35 cellular contexts compared by ENCODE assay signal in genomic region chr6:13577926-13578325, GRCh38.
"Had no signal": no experiment of that assay in that cellular context is flagged by ENCODE, and none has a peak within 500 bp of the region (broad histone marks: within the 10 kb centered on the region; RNA-seq: fewer than 3 reads in every experiment).

No MANE protein-coding gene starts in this region.

- H3K27me3 ChIP-seq: ascending aorta, body of pancreas, brain microvascular endothelial cell, breast epithelium had no signal

- H3K4me3 Mint-ChIP-seq: activated B cell treated with CpG ODN at 0.5 μM for 24 hours; activated CD4-positive, alpha-beta memory T cell treated with anti-CD3 and anti-CD28 coated beads, Interleukin-2, amount 10 ng/mL, durations not matched to agents 7 days and 5 days; activated CD4-positive, alpha-beta T cell treated with anti-CD3 and anti-CD28 coated beads for 36 hours; activated CD4-positive, alpha-beta T cell treated with anti-CD3 and anti-CD28 coated beads, Interleukin-2, amount 10 ng/mL, durations not matched to agents 7 days and 5 days; activated CD8-positive, alpha-beta memory T cell treated with anti-CD3 and anti-CD28 coated beads, Interleukin-2, amount 10 ng/mL, durations not matched to agents 7 days and 5 days; activated CD8-positive, alpha-beta T cell treated with anti-CD3 and anti-CD28 coated beads, Interleukin-2, amount 10 ng/mL, durations not matched to agents 7 days and 5 days; activated naive CD4-positive, alpha-beta T cell treated with anti-CD3 and anti-CD28 coated beads, Interleukin-2, amount 10 ng/mL, durations not matched to agents 7 days and 5 days; activated naive CD4-positive, alpha-beta T cell treated with anti-CD3 and anti-CD28 coated beads, Interleukin-2, amount 50 U/mL, for 24 hours; activated naive CD8-positive, alpha-beta T cell; activated naive CD8-positive, alpha-beta T cell treated with anti-CD3 and anti-CD28 coated beads, Interleukin-2, amount 10 ng/mL, durations not matched to agents 7 days and 5 days; activated naive CD8-positive, alpha-beta T cell treated with anti-CD3 and anti-CD28 coated beads, Interleukin-2, amount 50 U/mL, for 24 hours; activated T-cell treated with anti-CD3 and anti-CD28 coated beads, Interleukin-2, amount 50 U/mL, for 24 hours; T-helper 1 cell treated with Interleukin-12 subunit alpha and Interleukin-12 subunit beta and Interleukin-4 antibody, amounts not matched to agents 30 μg/mL and 1 μg/mL, for 36 hours; T-helper 2 cell treated with Interferon-gamma antibody and Interleukin-4, amounts not matched to agents 5 μg/mL and 100 μg/mL, for 36 hours had no signal

- H3K4me1 ChIP-seq: breast epithelium had no signal

- H3K27ac Mint-ChIP-seq: activated B cell treated with CpG ODN at 0.5 μM for 24 hours; activated CD4-positive, alpha-beta memory T cell treated with anti-CD3 and anti-CD28 coated beads, Interleukin-2, amount 10 ng/mL, durations not matched to agents 7 days and 5 days; activated CD4-positive, alpha-beta T cell treated with anti-CD3 and anti-CD28 coated beads for 36 hours; activated CD4-positive, alpha-beta T cell treated with anti-CD3 and anti-CD28 coated beads, Interleukin-2, amount 10 ng/mL, durations not matched to agents 7 days and 5 days; activated CD8-positive, alpha-beta memory T cell treated with anti-CD3 and anti-CD28 coated beads, Interleukin-2, amount 10 ng/mL, durations not matched to agents 7 days and 5 days; activated CD8-positive, alpha-beta T cell treated with anti-CD3 and anti-CD28 coated beads, Interleukin-2, amount 10 ng/mL, durations not matched to agents 7 days and 5 days; activated naive CD4-positive, alpha-beta T cell treated with anti-CD3 and anti-CD28 coated beads, Interleukin-2, amount 10 ng/mL, durations not matched to agents 7 days and 5 days; activated naive CD4-positive, alpha-beta T cell treated with anti-CD3 and anti-CD28 coated beads, Interleukin-2, amount 50 U/mL, for 24 hours; activated naive CD8-positive, alpha-beta T cell; activated naive CD8-positive, alpha-beta T cell treated with anti-CD3 and anti-CD28 coated beads, Interleukin-2, amount 10 ng/mL, durations not matched to agents 7 days and 5 days; activated naive CD8-positive, alpha-beta T cell treated with anti-CD3 and anti-CD28 coated beads, Interleukin-2, amount 50 U/mL, for 24 hours; activated T-cell treated with anti-CD3 and anti-CD28 coated beads, Interleukin-2, amount 50 U/mL, for 24 hours; activated T-helper 2 cell treated with anti-CD3 and anti-CD28 coated beads, Interferon-gamma antibody, Interleukin-2, Interleukin-4, amounts not matched to agents 10 μg/mL and 5 μg/mL and 100 μg/mL, durations not matched to agents 14 hours and 24 hours and 36 hours; T-helper 1 cell treated with Interleukin-12 subunit alpha and Interleukin-12 subunit beta and Interleukin-4 antibody, amounts not matched to agents 30 μg/mL and 1 μg/mL, for 36 hours; T-helper 2 cell treated with Interferon-gamma antibody and Interleukin-4, amounts not matched to agents 5 μg/mL and 100 μg/mL, for 36 hours had no signal

- DNase-seq: activated B cell treated with CpG ODN at 0.5 μM for 24 hours; activated CD4-positive, alpha-beta memory T cell treated with anti-CD3 and anti-CD28 coated beads, Interleukin-2, amount 10 ng/mL, durations not matched to agents 7 days and 5 days; activated CD4-positive, alpha-beta T cell treated with anti-CD3 and anti-CD28 coated beads for 36 hours; activated CD4-positive, alpha-beta T cell treated with anti-CD3 and anti-CD28 coated beads for 48 hours; activated CD4-positive, alpha-beta T cell treated with anti-CD3 and anti-CD28 coated beads, Interleukin-2, amount 10 ng/mL, durations not matched to agents 7 days and 5 days; activated CD4-positive, alpha-beta T cell treated with anti-CD3 and anti-CD28 coated beads, Interleukin-2, amount 50 U/mL, for 48 hours; activated CD4-positive, CD25-positive, alpha-beta regulatory T cell treated with anti-CD3 and anti-CD28 coated beads, Interleukin-2, amount 50 U/mL, for 72 hours; activated CD8-positive, alpha-beta memory T cell treated with anti-CD3 and anti-CD28 coated beads for 24 hours; activated CD8-positive, alpha-beta memory T cell treated with anti-CD3 and anti-CD28 coated beads, Interleukin-2, amount 10 ng/mL, durations not matched to agents 7 days and 5 days; activated CD8-positive, alpha-beta memory T cell treated with anti-CD3 and anti-CD28 coated beads, Interleukin-2, amount 50 U/mL, for 48 hours; activated CD8-positive, alpha-beta T cell treated with anti-CD3 and anti-CD28 coated beads, Interleukin-2, amount 10 ng/mL, durations not matched to agents 7 days and 5 days; activated effector memory CD4-positive, alpha-beta T cell treated with Interleukin-2 at 50 U/mL for 16 hours; activated gamma-delta T cell; activated naive CD4-positive, alpha-beta T cell treated with anti-CD3 and anti-CD28 coated beads, Interleukin-2, amount 10 ng/mL, durations not matched to agents 7 days and 5 days; activated naive CD4-positive, alpha-beta T cell treated with Interleukin-2 at 50 U/mL for 16 hours; activated naive CD8-positive, alpha-beta T cell treated with anti-CD3 and anti-CD28 coated beads, Interleukin-2, amount 10 ng/mL, durations not matched to agents 7 days and 5 days; activated naive CD8-positive, alpha-beta T cell treated with anti-CD3 and anti-CD28 coated beads, Interleukin-2, amount 50 U/mL, for 24 hours; activated T-cell treated with anti-CD3 and anti-CD28 coated beads, Interleukin-2, amount 50 U/mL, for 24 hours; activated T-cell treated with anti-CD3 and anti-CD28 coated beads, Interleukin-2, amount 50 U/mL, for 48 hours; amygdala; anterior cingulate cortex; body of pancreas; brain microvascular endothelial cell; central memory CD4-positive, alpha-beta T cell; T-helper 1 cell; T-helper 2 cell; T-helper 9 cell had no signal

- H3K27me3 Mint-ChIP-seq: activated B cell treated with CpG ODN at 0.5 μM for 24 hours; activated CD4-positive, alpha-beta memory T cell treated with anti-CD3 and anti-CD28 coated beads, Interleukin-2, amount 10 ng/mL, durations not matched to agents 7 days and 5 days; activated CD4-positive, alpha-beta T cell treated with anti-CD3 and anti-CD28 coated beads for 36 hours; activated CD4-positive, alpha-beta T cell treated with anti-CD3 and anti-CD28 coated beads, Interleukin-2, amount 10 ng/mL, durations not matched to agents 7 days and 5 days; activated CD8-positive, alpha-beta memory T cell treated with anti-CD3 and anti-CD28 coated beads, Interleukin-2, amount 10 ng/mL, durations not matched to agents 7 days and 5 days; activated naive CD4-positive, alpha-beta T cell treated with anti-CD3 and anti-CD28 coated beads, Interleukin-2, amount 10 ng/mL, durations not matched to agents 7 days and 5 days; activated naive CD4-positive, alpha-beta T cell treated with anti-CD3 and anti-CD28 coated beads, Interleukin-2, amount 50 U/mL, for 24 hours; activated naive CD8-positive, alpha-beta T cell; activated naive CD8-positive, alpha-beta T cell treated with anti-CD3 and anti-CD28 coated beads, Interleukin-2, amount 10 ng/mL, durations not matched to agents 7 days and 5 days; activated naive CD8-positive, alpha-beta T cell treated with anti-CD3 and anti-CD28 coated beads, Interleukin-2, amount 50 U/mL, for 24 hours; activated T-cell treated with anti-CD3 and anti-CD28 coated beads, Interleukin-2, amount 50 U/mL, for 24 hours had no signal

- H3K9me3 Mint-ChIP-seq: activated B cell treated with CpG ODN at 0.5 μM for 24 hours; activated naive CD4-positive, alpha-beta T cell treated with anti-CD3 and anti-CD28 coated beads, Interleukin-2, amount 10 ng/mL, durations not matched to agents 7 days and 5 days; activated naive CD4-positive, alpha-beta T cell treated with anti-CD3 and anti-CD28 coated beads, Interleukin-2, amount 50 U/mL, for 24 hours; activated naive CD8-positive, alpha-beta T cell treated with anti-CD3 and anti-CD28 coated beads, Interleukin-2, amount 10 ng/mL, durations not matched to agents 7 days and 5 days; activated naive CD8-positive, alpha-beta T cell treated with anti-CD3 and anti-CD28 coated beads, Interleukin-2, amount 50 U/mL, for 24 hours; activated T-cell treated with anti-CD3 and anti-CD28 coated beads, Interleukin-2, amount 50 U/mL, for 24 hours; activated T-helper 2 cell treated with anti-CD3 and anti-CD28 coated beads, Interferon-gamma antibody, Interleukin-2, Interleukin-4, amounts not matched to agents 10 μg/mL and 5 μg/mL and 100 μg/mL, durations not matched to agents 14 hours and 24 hours and 36 hours; T-helper 2 cell treated with Interferon-gamma antibody and Interleukin-4, amounts not matched to agents 5 μg/mL and 100 μg/mL, for 36 hours had no signal

- H3K9me3 ChIP-seq: ascending aorta, body of pancreas, breast epithelium had no signal

- H3K36me3 ChIP-seq: brain microvascular endothelial cell, breast epithelium had no signal

- ATAC-seq: activated CD4-positive, alpha-beta T cell treated with anti-CD3 and anti-CD28 coated beads for 36 hours; activated CD8-positive, alpha-beta memory T cell treated with anti-CD3 and anti-CD28 coated beads, Interleukin-2, amount 10 ng/mL, durations not matched to agents 7 days and 5 days; activated CD8-positive, alpha-beta T cell treated with anti-CD3 and anti-CD28 coated beads, Interleukin-2, amount 10 ng/mL, durations not matched to agents 7 days and 5 days; activated naive CD8-positive, alpha-beta T cell treated with anti-CD3 and anti-CD28 coated beads, Interleukin-2, amount 50 U/mL, for 24 hours; body of pancreas had no signal

- H3K27ac ChIP-seq: ascending aorta, body of pancreas, brain microvascular endothelial cell, breast epithelium, VCaP had no signal

- H3K4me3 ChIP-seq: ascending aorta, body of pancreas, breast epithelium had no signal
